Comparison of ENCODE assay signal across 1 cellular context in genomic region chr10:75209325-75210192, GRCh38.
A peak's percentile ranks its signal among the peaks of the same experiment; 100 is the strongest.
TF ChIP-seq lines count a peak whose summit lies in the region.

No MANE protein-coding gene starts in this region.

TF ChIP-seq in K562, 482 proteins besides CTCF, POLR2A, EP300 and RAD21 (continued from another document and continues in another):
- TF ChIP-seq, protein P1, sequence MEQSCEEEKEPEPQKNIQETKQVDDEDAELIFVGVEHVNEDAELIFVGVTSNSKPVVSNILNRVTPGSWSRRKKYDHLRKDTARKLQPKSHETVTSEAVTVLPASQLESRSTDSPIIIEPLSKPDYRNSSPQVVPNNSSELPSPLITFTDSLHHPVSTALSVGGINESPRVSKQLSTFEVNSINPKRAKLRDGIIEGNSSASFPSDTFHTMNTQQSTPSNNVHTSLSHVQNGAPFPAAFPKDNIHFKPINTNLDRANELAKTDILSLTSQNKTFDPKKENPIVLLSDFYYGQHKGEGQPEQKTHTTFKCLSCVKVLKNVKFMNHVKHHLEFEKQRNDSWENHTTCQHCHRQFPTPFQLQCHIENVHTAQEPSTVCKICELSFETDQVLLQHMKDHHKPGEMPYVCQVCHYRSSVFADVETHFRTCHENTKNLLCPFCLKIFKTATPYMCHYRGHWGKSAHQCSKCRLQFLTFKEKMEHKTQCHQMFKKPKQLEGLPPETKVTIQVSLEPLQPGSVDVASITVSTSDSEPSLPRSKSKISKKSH (CRISPR knock-in tag; IDR thresholded peaks at IDR 0.05): 0 out of 2 replicates have a peak, but pooled peaks have one; percentile 38
- peak; percentile 95 for TF ChIP-seq HIVEP1 (CRISPR knock-in tag; IDR thresholded peaks at IDR 0.05)
- peak; percentile 75; the same call in 1 of the 2 replicates for TF ChIP-seq ZNF23 (CRISPR knock-in tag; IDR thresholded peaks at IDR 0.05)
- peak; percentile 84; the same call in 1 of the 2 replicates for TF ChIP-seq MTF1 (CRISPR knock-in tag; IDR thresholded peaks at IDR 0.05; ENCODE audit: borderline replicate concordance)
- peak; percentile 91 for TF ChIP-seq ZNF766 (CRISPR knock-in tag; conservative IDR thresholded peaks at IDR 0.05)
- TF ChIP-seq NFATC3 (IDR thresholded peaks at IDR 0.05): no peak
- no peak for TF ChIP-seq ZNF280A (IDR thresholded peaks at IDR 0.05; ENCODE audit: low read depth, partially characterized antibody)
- TF ChIP-seq, protein P2, sequence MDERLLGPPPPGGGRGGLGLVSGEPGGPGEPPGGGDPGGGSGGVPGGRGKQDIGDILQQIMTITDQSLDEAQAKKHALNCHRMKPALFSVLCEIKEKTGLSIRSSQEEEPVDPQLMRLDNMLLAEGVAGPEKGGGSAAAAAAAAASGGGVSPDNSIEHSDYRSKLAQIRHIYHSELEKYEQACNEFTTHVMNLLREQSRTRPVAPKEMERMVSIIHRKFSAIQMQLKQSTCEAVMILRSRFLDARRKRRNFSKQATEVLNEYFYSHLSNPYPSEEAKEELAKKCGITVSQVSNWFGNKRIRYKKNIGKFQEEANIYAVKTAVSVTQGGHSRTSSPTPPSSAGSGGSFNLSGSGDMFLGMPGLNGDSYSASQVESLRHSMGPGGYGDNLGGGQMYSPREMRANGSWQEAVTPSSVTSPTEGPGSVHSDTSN (CRISPR knock-in tag; IDR thresholded peaks at IDR 0.05; ENCODE audit: low read depth): no peak
- TF ChIP-seq, protein P2 (tag; conservative IDR thresholded peaks at IDR 0.05; ENCODE audit: low read depth): peak; percentile 67
- TF ChIP-seq KLF16 (IDR thresholded peaks at IDR 0.05): no peak
- 0 out of 2 replicates have a peak, but pooled peaks have one; percentile 68 for TF ChIP-seq ZNF586 (CRISPR knock-in tag; conservative IDR thresholded peaks at IDR 0.05)
- TF ChIP-seq POLR3A (IDR thresholded peaks at IDR 0.05; ENCODE audit: borderline replicate concordance, extremely low read depth, insufficient read depth, insufficient read length): no peak
- TF ChIP-seq BRF1 (IDR thresholded peaks at IDR 0.05; ENCODE audit: borderline replicate concordance, extremely low read depth, insufficient read length): no peak
- TF ChIP-seq ATF6 (CRISPR knock-in tag; IDR thresholded peaks at IDR 0.05): no peak
- no peak for TF ChIP-seq SAFB2 (IDR thresholded peaks at IDR 0.05; ENCODE audit: borderline replicate concordance, low read depth, low read length, severe bottlenecking)
- TF ChIP-seq, protein P3, sequence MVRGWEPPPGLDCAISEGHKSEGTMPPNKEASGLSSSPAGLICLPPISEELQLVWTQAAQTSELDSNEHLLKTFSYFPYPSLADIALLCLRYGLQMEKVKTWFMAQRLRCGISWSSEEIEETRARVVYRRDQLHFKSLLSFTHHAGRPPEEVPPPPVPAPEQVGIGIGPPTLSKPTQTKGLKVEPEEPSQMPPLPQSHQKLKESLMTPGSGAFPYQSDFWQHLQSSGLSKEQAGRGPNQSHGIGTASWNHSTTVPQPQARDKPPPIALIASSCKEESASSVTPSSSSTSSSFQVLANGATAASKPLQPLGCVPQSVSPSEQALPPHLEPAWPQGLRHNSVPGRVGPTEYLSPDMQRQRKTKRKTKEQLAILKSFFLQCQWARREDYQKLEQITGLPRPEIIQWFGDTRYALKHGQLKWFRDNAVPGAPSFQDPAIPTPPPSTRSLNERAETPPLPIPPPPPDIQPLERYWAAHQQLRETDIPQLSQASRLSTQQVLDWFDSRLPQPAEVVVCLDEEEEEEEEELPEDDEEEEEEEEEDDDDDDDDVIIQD (CRISPR knock-in tag; IDR thresholded peaks at IDR 0.05): no peak
- peak; percentile 82; the same call in 1 of the 2 replicates for TF ChIP-seq ZNF174 (CRISPR knock-in tag; IDR thresholded peaks at IDR 0.05)
- TF ChIP-seq, protein P4, sequence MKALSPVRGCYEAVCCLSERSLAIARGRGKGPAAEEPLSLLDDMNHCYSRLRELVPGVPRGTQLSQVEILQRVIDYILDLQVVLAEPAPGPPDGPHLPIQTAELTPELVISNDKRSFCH (CRISPR knock-in tag; IDR thresholded peaks at IDR 0.05): peak; percentile 88
- TF ChIP-seq, protein P4 (tag; IDR thresholded peaks at IDR 0.05): peak; percentile 98
- peak; percentile 78 for TF ChIP-seq TEAD2 (tag; IDR thresholded peaks at IDR 0.05)
- TF ChIP-seq, protein P5, sequence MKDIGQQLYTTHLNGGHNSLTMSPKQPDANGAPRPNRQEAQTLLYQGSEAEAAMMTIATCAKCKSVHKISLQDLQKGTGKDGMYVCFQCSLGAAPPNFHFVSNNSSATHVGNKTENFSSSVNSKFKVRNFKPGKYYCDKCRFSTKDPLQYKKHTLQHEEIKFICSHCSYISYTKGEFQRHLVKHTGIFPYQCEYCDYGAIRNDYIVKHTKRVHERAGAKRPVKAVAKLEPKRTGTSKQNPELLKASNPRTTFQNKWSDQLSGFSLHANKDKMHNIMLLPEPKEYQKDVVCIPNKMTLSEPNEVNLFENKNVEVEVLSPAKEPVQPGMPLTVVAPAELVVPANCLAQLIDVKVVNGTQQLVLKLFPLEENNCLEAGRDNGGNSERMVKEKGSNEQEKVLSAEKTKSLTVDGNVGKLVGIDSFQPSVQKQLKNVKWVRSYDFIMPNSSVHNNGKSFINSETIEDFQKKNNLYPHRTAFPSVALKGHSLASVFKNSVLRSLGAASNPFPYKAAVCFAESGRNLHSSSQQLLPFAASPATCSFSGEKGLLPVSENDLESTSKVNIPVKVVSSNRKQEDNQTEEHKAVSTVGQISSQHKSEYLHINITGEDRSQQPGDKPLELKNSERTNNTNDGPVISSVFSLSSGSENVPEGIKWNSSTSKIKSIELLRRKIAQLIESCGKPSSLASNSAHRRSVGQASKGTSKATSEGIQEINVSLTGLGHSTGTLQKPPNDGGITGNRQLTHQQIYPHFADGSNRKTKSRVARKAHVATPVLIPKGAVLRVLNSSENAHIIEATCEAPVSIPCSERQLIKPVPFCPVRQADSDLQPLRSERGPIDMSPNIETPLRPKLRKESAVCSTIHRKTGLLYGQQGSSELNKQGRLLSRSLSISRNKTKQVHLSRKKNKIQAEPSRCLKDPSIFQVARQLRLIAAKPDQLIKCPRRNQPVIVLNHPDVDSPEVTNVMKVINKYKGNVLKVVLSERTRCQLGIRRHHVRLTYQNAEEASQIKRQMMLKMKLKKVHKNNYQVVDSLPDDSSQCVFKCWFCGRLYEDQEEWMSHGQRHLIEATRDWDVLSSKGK (CRISPR knock-in tag; IDR thresholded peaks at IDR 0.05): no peak
- TF ChIP-seq, protein P6, sequence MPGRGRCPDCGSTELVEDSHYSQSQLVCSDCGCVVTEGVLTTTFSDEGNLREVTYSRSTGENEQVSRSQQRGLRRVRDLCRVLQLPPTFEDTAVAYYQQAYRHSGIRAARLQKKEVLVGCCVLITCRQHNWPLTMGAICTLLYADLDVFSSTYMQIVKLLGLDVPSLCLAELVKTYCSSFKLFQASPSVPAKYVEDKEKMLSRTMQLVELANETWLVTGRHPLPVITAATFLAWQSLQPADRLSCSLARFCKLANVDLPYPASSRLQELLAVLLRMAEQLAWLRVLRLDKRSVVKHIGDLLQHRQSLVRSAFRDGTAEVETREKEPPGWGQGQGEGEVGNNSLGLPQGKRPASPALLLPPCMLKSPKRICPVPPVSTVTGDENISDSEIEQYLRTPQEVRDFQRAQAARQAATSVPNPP (IDR thresholded peaks at IDR 0.05; ENCODE audit: borderline replicate concordance, insufficient read depth, insufficient read length): no peak
- no peak; the same call in 1 of the 2 replicates for TF ChIP-seq RNF2 (IDR thresholded peaks at IDR 0.05)
- TF ChIP-seq ZNF3 (CRISPR knock-in tag; IDR thresholded peaks at IDR 0.05): no peak
- TF ChIP-seq ZNF274 (IDR thresholded peaks at IDR 0.05; ENCODE audit: borderline replicate concordance, low read depth, low read length): no peak
- TF ChIP-seq MED1 (CRISPR knock-in tag; IDR thresholded peaks at IDR 0.05; ENCODE audit: borderline replicate concordance): no peak
- TF ChIP-seq ZNF121 (CRISPR knock-in tag; conservative IDR thresholded peaks at IDR 0.05): no peak
- TF ChIP-seq ZNF239 (CRISPR knock-in tag; IDR thresholded peaks at IDR 0.05): peak; percentile 79
- TF ChIP-seq ZZZ3 (IDR thresholded peaks at IDR 0.05): no peak
- no peak; the same call in 1 of the 2 replicates for TF ChIP-seq FOSL1 (tag; conservative IDR thresholded peaks at IDR 0.05)
- peak; percentile 76 for TF ChIP-seq C11orf30 (IDR thresholded peaks at IDR 0.05; ENCODE audit: low read depth)
- TF ChIP-seq ZFP91 (CRISPR knock-in tag; IDR thresholded peaks at IDR 0.05): no peak
- TF ChIP-seq NONO (IDR thresholded peaks at IDR 0.05; ENCODE audit: low read depth in 2 of 2, low read length in 1 of 2): no peak
- no peak for TF ChIP-seq IRF2 (CRISPR knock-in tag; IDR thresholded peaks at IDR 0.05)
- TF ChIP-seq NR1H2 (CRISPR knock-in tag; IDR thresholded peaks at IDR 0.05): no peak
- peak; percentile 93 for TF ChIP-seq BCL6 (CRISPR knock-in tag; IDR thresholded peaks at IDR 0.05)
- TF ChIP-seq ZNF77 (CRISPR knock-in tag; IDR thresholded peaks at IDR 0.05): no peak; the same call in 1 of the 2 replicates
- TF ChIP-seq TCF7 (IDR thresholded peaks at IDR 0.05; ENCODE audit: borderline replicate concordance): no peak
- TF ChIP-seq, protein P7, sequence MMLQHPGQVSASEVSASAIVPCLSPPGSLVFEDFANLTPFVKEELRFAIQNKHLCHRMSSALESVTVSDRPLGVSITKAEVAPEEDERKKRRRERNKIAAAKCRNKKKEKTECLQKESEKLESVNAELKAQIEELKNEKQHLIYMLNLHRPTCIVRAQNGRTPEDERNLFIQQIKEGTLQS (IDR thresholded peaks at IDR 0.05): no peak
- TF ChIP-seq, protein P7 (CRISPR knock-in tag; conservative IDR thresholded peaks at IDR 0.05): peak; percentile 68
- TF ChIP-seq SIRT6 (IDR thresholded peaks at IDR 0.05; ENCODE audit: low read depth, low read length): no peak
- no peak; the same call in 1 of the 2 replicates for TF ChIP-seq MIER1 (IDR thresholded peaks at IDR 0.05; ENCODE audit: low read depth)
- TF ChIP-seq FOXJ3 (CRISPR knock-in tag; IDR thresholded peaks at IDR 0.05): no peak
- TF ChIP-seq CGGBP1 (CRISPR knock-in tag; IDR thresholded peaks at IDR 0.05): no peak
- no peak for TF ChIP-seq RBM17 (IDR thresholded peaks at IDR 0.05; ENCODE audit: borderline replicate concordance, low read depth, low read length)
- TF ChIP-seq EWSR1 (IDR thresholded peaks at IDR 0.05; ENCODE audit: borderline replicate concordance, low read depth, partially characterized antibody): no peak
